30 cellular contexts compared by ENCODE assay signal in genomic region chr17:80601146-80601545, GRCh38.
"Had no signal": no experiment of that assay in that cellular context is flagged by ENCODE, and none has a peak within 500 bp of the region (broad histone marks: within the 10 kb centered on the region; RNA-seq: fewer than 3 reads in every experiment).

No MANE protein-coding gene starts in this region.

- H3K9me3 Mint-ChIP-seq: activated CD4-positive, alpha-beta memory T cell treated with anti-CD3 and anti-CD28 coated beads, Interleukin-2, amount 10 ng/mL, durations not matched to agents 7 days and 5 days; activated naive CD4-positive, alpha-beta T cell treated with anti-CD3 and anti-CD28 coated beads for 36 hours; activated T-cell treated with anti-CD3 and anti-CD28 coated beads, Interleukin-2, amount 50 U/mL, for 4 hours; activated T-helper 1 cell treated with anti-CD3 and anti-CD28 coated beads, Interleukin-12 subunit alpha, Interleukin-12 subunit beta, Interleukin-2, Interleukin-4 antibody, amounts not matched to agents 30 ng/mL and 10 ng/mL and 1 ng/mL, durations not matched to agents 14 hours and 24 hours and 36 hours; central memory CD8-positive, alpha-beta T cell had no signal

- H3K4me3 ChIP-seq: Peyer's patch had no signal

- H3K27ac ChIP-seq: brain microvascular endothelial cell, VCaP had no signal

- H3K27me3 ChIP-seq: brain microvascular endothelial cell, Peyer's patch had no signal

- H3K9me3 ChIP-seq: Peyer's patch had no signal

- H3K27me3 Mint-ChIP-seq: activated CD4-positive, alpha-beta memory T cell treated with anti-CD3 and anti-CD28 coated beads, Interleukin-2, amount 10 ng/mL, durations not matched to agents 7 days and 5 days; central memory CD8-positive, alpha-beta T cell had no signal

- H3K36me3 ChIP-seq: brain microvascular endothelial cell, Peyer's patch had no signal

- H3K4me3 Mint-ChIP-seq: activated CD4-positive, alpha-beta memory T cell treated with anti-CD3 and anti-CD28 coated beads, Interleukin-2, amount 10 ng/mL, durations not matched to agents 7 days and 5 days; activated naive CD4-positive, alpha-beta T cell treated with anti-CD3 and anti-CD28 coated beads for 36 hours; activated T-cell treated with anti-CD3 and anti-CD28 coated beads, Interleukin-2, amount 50 U/mL, for 4 hours; activated T-helper 1 cell treated with anti-CD3 and anti-CD28 coated beads, Interleukin-12 subunit alpha, Interleukin-12 subunit beta, Interleukin-2, Interleukin-4 antibody, amounts not matched to agents 30 ng/mL and 10 ng/mL and 1 ng/mL, durations not matched to agents 14 hours and 24 hours and 36 hours; central memory CD8-positive, alpha-beta T cell had no signal

- H3K27ac Mint-ChIP-seq: activated T-helper 1 cell treated with anti-CD3 and anti-CD28 coated beads, Interleukin-12 subunit alpha, Interleukin-12 subunit beta, Interleukin-2, Interleukin-4 antibody, amounts not matched to agents 30 ng/mL and 10 ng/mL and 1 ng/mL, durations not matched to agents 14 hours and 24 hours and 36 hours had no signal

- DNase-seq: activated CD4-positive, alpha-beta memory T cell treated with anti-CD3 and anti-CD28 coated beads, Interleukin-2, amount 10 ng/mL, durations not matched to agents 7 days and 5 days; activated CD4-positive, alpha-beta T cell treated with anti-CD3 and anti-CD28 coated beads for 1 hour; activated CD4-positive, alpha-beta T cell treated with anti-CD3 and anti-CD28 coated beads for 48 hours; activated CD4-positive, CD25-positive, alpha-beta regulatory T cell; activated gamma-delta T cell treated with Interleukin-2 at 50 U/mL for 16 hours; activated naive CD4-positive, alpha-beta T cell treated with anti-CD3 and anti-CD28 coated beads for 36 hours; activated T-cell treated with anti-CD3 and anti-CD28 coated beads, Interleukin-2, amount 50 U/mL, for 4 hours; amniotic stem cell; aorta; brain microvascular endothelial cell; KG1; MM.1S; MV-4-11; NCI-H1092; NCI-H1436 treated with DMSO at 0.1 percent for 48 hours; NCI-H1694 treated with DMSO at 0.1 percent for 48 hours; NCI-H2029; NCI-H345; NCI-H524 treated with DMSO at 0.1 percent for 48 hours; NK-92 treated with Interleukin-12 subunit alpha and Interleukin-12 subunit beta, amount 100 ng/mL, for 24 hours; PC-3; Peyer's patch; RPMI8226; SW 1271; T-helper 1 cell; T-helper 2 cell; T-helper 9 cell had no signal
